Comparison of ENCODE assay signal across 15 cellular contexts in the genomic region with DNA sequence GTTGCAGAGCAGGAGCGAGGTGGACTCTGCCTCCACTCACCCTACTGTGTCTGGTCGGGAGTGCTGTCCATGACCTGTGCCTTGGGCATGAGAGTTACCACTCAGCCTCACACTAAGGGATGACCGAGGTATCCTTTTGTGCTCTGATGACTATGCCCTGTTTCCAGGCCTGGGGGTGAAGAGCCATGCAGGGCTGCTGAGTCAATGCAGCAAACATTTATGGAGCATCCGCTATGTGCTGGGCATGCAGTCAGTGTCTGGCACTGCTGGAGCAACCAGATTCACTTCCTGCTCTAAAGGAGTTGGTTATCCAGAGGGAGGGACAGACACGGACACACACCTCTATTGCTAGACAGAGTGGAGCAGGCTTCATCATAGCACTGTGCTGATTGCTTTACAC. TPM values are rescaled to one million over a fixed set of nuclear protein-coding genes. Genes with fewer than 3 reads are reported as not detected.
DNase-seq lines count a peak whose midpoint lies in the region; ATAC-seq and TF ChIP-seq lines count a peak whose summit lies in the region.
"Had no signal": no experiment of that assay in that cellular context is flagged by ENCODE, and none has a peak within 500 bp of the region (broad histone marks: within the 10 kb centered on the region; RNA-seq: fewer than 3 reads in every experiment).

No MANE protein-coding gene starts in this region.

- WGBS in right cardiac atrium: 78% methylated on average over 5 of the region's 5 CpGs

- peak overlapping the region; percentile 64 for H3K4me3 Mint-ChIP-seq in HFFc6
- H3K4me3 Mint-ChIP-seq in activated T-helper 2 cell treated with anti-CD3 and anti-CD28 coated beads, Interferon-gamma antibody, Interleukin-2, Interleukin-4, amounts not matched to agents 10 μg/mL and 5 μg/mL and 100 μg/mL, durations not matched to agents 14 hours and 24 hours and 36 hours (ENCODE audit: low read depth): no peak overlapping the region
- H3K4me3 Mint-ChIP-seq: neural crest cell had no signal

- H3K27me3 ChIP-seq in kidney epithelial cell (ENCODE audit: control insufficient read depth, insufficient read depth, low read length) (no peaks in the 10 kb centered on the region), right cardiac atrium (ENCODE audit: control insufficient read depth, insufficient read depth) (no peaks in the 10 kb centered on the region)

- no peak for TF ChIP-seq CTCF in HFFc6 (IDR thresholded peaks at IDR 0.05)
- no peak for TF ChIP-seq CTCF in kidney epithelial cell (IDR thresholded peaks at IDR 0.05; ENCODE audit: insufficient read depth, low read length, poor library complexity, severe bottlenecking)

- no peaks in the 10 kb centered on the region for H3K36me3 Mint-ChIP-seq in HFFc6 (ENCODE audit: low read depth)
- H3K36me3 Mint-ChIP-seq in activated T-helper 2 cell treated with anti-CD3 and anti-CD28 coated beads, Interferon-gamma antibody, Interleukin-2, Interleukin-4, amounts not matched to agents 10 μg/mL and 5 μg/mL and 100 μg/mL, durations not matched to agents 14 hours and 24 hours and 36 hours (ENCODE audit: low read depth): no peaks in the 10 kb centered on the region
- H3K36me3 Mint-ChIP-seq: activated naive CD4-positive, alpha-beta T cell treated with anti-CD3 and anti-CD28 coated beads, Interleukin-2, amount 50 U/mL, for 72 hours had no signal

- no peak for ATAC-seq in right cardiac atrium
- ATAC-seq in stimulated activated naive CD8-positive, alpha-beta T cell treated with anti-CD3 and anti-CD28 coated beads, Interleukin-15, Interleukin-2, amounts not matched to agents 100 U/mL and 50 U/mL, for 24 hours: no peak
- ATAC-seq: Panc1 had no signal

- peak overlapping the region; percentile 89 for H3K27ac Mint-ChIP-seq in HFFc6
- H3K27ac Mint-ChIP-seq in activated T-helper 2 cell treated with anti-CD3 and anti-CD28 coated beads, Interferon-gamma antibody, Interleukin-2, Interleukin-4, amounts not matched to agents 10 μg/mL and 5 μg/mL and 100 μg/mL, durations not matched to agents 14 hours and 24 hours and 36 hours: peak overlapping the region; percentile 64
- H3K27ac Mint-ChIP-seq: activated naive CD4-positive, alpha-beta T cell treated with anti-CD3 and anti-CD28 coated beads, Interleukin-2, amount 50 U/mL, for 72 hours had no signal

- no peaks in the 10 kb centered on the region for H3K36me3 ChIP-seq in kidney epithelial cell (ENCODE audit: control insufficient read depth, insufficient read depth, low read length)
- H3K36me3 ChIP-seq: left ventricle myocardium inferior, spleen, tibial nerve had no signal

- intact Hi-C loops in activated T-helper 2 cell treated with anti-CD3 and anti-CD28 coated beads, Interferon-gamma antibody, Interleukin-2, Interleukin-4, amounts not matched to agents 10 μg/mL and 5 μg/mL and 100 μg/mL, durations not matched to agents 14 hours and 24 hours and 36 hours (cut with micrococcal nuclease): no loop called here
- intact Hi-C loops in right cardiac atrium (cut with DNase I): no loop called here

- DNase-seq in A172 (ENCODE audit: low spot score) (peak; percentile 92), HFFc6 (peak; percentile 90), kidney epithelial cell (ENCODE audit: low read depth) (peak; percentile 87), right cardiac atrium (no peak), NCI-H1417 treated with DMSO at 0.1 percent for 48 hours (lab: John Stamatoyannopoulos, UW) (no peak)
- DNase-seq in activated T-helper 2 cell treated with anti-CD3 and anti-CD28 coated beads, Interferon-gamma antibody, Interleukin-2, Interleukin-4, amounts not matched to agents 10 μg/mL and 5 μg/mL and 100 μg/mL, durations not matched to agents 14 hours and 24 hours and 36 hours (ENCODE audit: low spot score): no peak
- DNase-seq in stimulated activated CD4-positive, alpha-beta T cell treated with anti-CD3 and anti-CD28 coated beads, Interleukin-4, amount 100 ng/mL, for 24 hours: no peak
- no peak for DNase-seq in stimulated activated naive CD8-positive, alpha-beta T cell treated with anti-CD3 and anti-CD28 coated beads, Interleukin-15, Interleukin-2, amounts not matched to agents 100 U/mL and 50 U/mL, for 24 hours
- DNase-seq: cortex of kidney, left ventricle myocardium inferior, spleen had no signal

- peaks cover 2% of the 10 kb centered on the region; the same call in 1 of the 2 replicates for H3K27me3 Mint-ChIP-seq in HFFc6 (ENCODE audit: insufficient read depth)
- H3K27me3 Mint-ChIP-seq in activated T-helper 2 cell treated with anti-CD3 and anti-CD28 coated beads, Interferon-gamma antibody, Interleukin-2, Interleukin-4, amounts not matched to agents 10 μg/mL and 5 μg/mL and 100 μg/mL, durations not matched to agents 14 hours and 24 hours and 36 hours (ENCODE audit: low read depth): peaks cover 12% of the 10 kb centered on the region

- H3K9me3 ChIP-seq in right cardiac atrium (ENCODE audit: control insufficient read depth, low read length): no peaks in the 10 kb centered on the region
- H3K9me3 ChIP-seq: left ventricle myocardium inferior, spleen, tibial nerve had no signal

- H3K4me1 Mint-ChIP-seq in HFFc6 (ENCODE audit: low read depth): peaks cover 26% of the 10 kb centered on the region
- H3K4me1 Mint-ChIP-seq in activated T-helper 2 cell treated with anti-CD3 and anti-CD28 coated beads, Interferon-gamma antibody, Interleukin-2, Interleukin-4, amounts not matched to agents 10 μg/mL and 5 μg/mL and 100 μg/mL, durations not matched to agents 14 hours and 24 hours and 36 hours (ENCODE audit: low read depth): peaks cover 45% of the 10 kb centered on the region
- H3K4me1 Mint-ChIP-seq: neural crest cell had no signal

- H3K4me3 ChIP-seq in kidney epithelial cell (ENCODE audit: low read depth, low read length) (no peak overlapping the region), right cardiac atrium (ENCODE audit: low read length) (no peak overlapping the region)
- H3K4me3 ChIP-seq: left ventricle myocardium inferior, spleen, tibial nerve had no signal

- H3K9me3 Mint-ChIP-seq in HFFc6: no peaks in the 10 kb centered on the region
- H3K9me3 Mint-ChIP-seq in activated T-helper 2 cell treated with anti-CD3 and anti-CD28 coated beads, Interferon-gamma antibody, Interleukin-2, Interleukin-4, amounts not matched to agents 10 μg/mL and 5 μg/mL and 100 μg/mL, durations not matched to agents 14 hours and 24 hours and 36 hours: no peaks in the 10 kb centered on the region
- H3K9me3 Mint-ChIP-seq: activated naive CD4-positive, alpha-beta T cell treated with anti-CD3 and anti-CD28 coated beads, Interleukin-2, amount 50 U/mL, for 72 hours; neural crest cell had no signal

- H3K27ac ChIP-seq in right cardiac atrium (ENCODE audit: low read length): no peak overlapping the region
- H3K27ac ChIP-seq: left ventricle myocardium inferior, spleen, tibial nerve had no signal

- no peaks in the 10 kb centered on the region for H3K4me1 ChIP-seq in right cardiac atrium (ENCODE audit: control insufficient read depth, insufficient read depth, low read length)
- H3K4me1 ChIP-seq: left ventricle myocardium inferior, spleen, tibial nerve had no signal

RNA-seq across cellular contexts. Expression of a gene that starts 7.6 kb away (rescaled TPM):
- not detected in 2 replicates for total RNA-seq in A172 (2014; rRNA removed; shearing (Covaris generic))
- total RNA-seq in HFFc6 (2021; fragmentation: NEBNext Ultra II Directional; extraction: Animal tissue kit (Norgen Biotek cat#: 25700)): not detected
- total RNA-seq in activated T-helper 2 cell treated with anti-CD3 and anti-CD28 coated beads, Interferon-gamma antibody, Interleukin-2, Interleukin-4, amounts not matched to agents 10 μg/mL and 5 μg/mL and 100 μg/mL, durations not matched to agents 14 hours and 24 hours and 36 hours: 4.6 and 5.0 TPM in 2 replicates
- 15.1 and 20.7 TPM in 2 replicates for total RNA-seq in kidney epithelial cell
- not detected for total RNA-seq in right cardiac atrium
- not detected for polyA plus RNA-seq in right cardiac atrium
- total RNA-seq: left ventricle myocardium inferior, neural crest cell, spleen, tibial nerve had no signal

Comparison
In these comparisons a context has a peak if more than half of its experiments do, and no peak if none do; other contexts are left out.
1. DNase-seq: peak in A172 (single experiment), HFFc6 (single experiment) and kidney epithelial cell (single experiment); none in activated T-helper 2 cell treated with anti-CD3 and anti-CD28 coated beads, Interferon-gamma antibody, Interleukin-2, Interleukin-4, amounts not matched to agents 10 μg/mL and 5 μg/mL and 100 μg/mL, durations not matched to agents 14 hours and 24 hours and 36 hours (single experiment), stimulated activated CD4-positive, alpha-beta T cell treated with anti-CD3 and anti-CD28 coated beads, Interleukin-4, amount 100 ng/mL, for 24 hours (single experiment), right cardiac atrium (0 of 3), NCI-H1417 treated with DMSO at 0.1 percent for 48 hours (single experiment) and stimulated activated naive CD8-positive, alpha-beta T cell treated with anti-CD3 and anti-CD28 coated beads, Interleukin-15, Interleukin-2, amounts not matched to agents 100 U/mL and 50 U/mL, for 24 hours (single experiment).